Comparison of ENCODE assay signal across 14 cellular contexts in the genomic region with DNA sequence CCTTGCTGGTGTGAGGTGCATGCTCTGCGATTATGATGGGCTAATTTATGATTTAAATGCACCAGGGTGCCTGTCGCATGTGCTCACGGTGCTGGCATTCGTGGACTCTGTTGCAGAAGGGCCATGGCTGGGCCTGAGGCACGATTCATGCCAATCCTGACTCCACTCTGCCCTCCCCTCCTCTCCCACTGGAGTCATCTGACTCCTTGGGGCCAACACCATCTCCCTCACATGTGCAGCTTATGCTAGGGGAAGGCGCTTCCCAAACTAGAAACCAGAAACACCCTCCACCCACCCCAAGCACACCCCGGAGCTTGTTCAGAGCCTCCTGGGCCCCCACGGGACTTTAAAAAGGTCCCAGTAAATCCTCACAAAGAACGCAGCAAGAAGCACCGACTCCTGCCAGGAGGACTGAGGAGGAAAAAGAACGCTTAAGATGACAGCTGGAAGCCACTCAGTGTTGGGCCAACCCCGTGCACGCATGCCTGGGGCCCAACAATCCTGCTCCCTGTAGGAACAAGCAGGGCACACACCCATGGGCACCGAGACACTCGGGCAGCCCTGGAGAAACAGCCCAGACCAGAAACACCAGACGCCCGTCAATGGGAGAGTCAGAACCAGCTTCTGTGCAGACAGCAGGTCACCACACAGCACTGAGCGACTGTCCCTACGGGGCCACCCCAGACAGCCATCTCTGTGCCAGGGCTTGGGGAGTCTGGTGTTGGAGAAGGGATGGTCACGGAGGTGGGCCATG. TPM values are rescaled to one million over a fixed set of nuclear protein-coding genes. Genes with fewer than 3 reads are reported as not detected.
DNase-seq lines count a peak whose midpoint lies in the region; ATAC-seq and TF ChIP-seq lines count a peak whose summit lies in the region.
"Had no signal": no experiment of that assay in that cellular context is flagged by ENCODE, and none has a peak within 500 bp of the region (broad histone marks: within the 10 kb centered on the region; RNA-seq: fewer than 3 reads in every experiment).

No MANE protein-coding gene starts in this region.

- H3K9me3 Mint-ChIP-seq in GM23338 (no peaks in the 10 kb centered on the region), immature natural killer cell (no peaks in the 10 kb centered on the region)
- H3K9me3 Mint-ChIP-seq: activated T-helper 2 cell treated with anti-CD3 and anti-CD28 coated beads, Interferon-gamma antibody, Interleukin-2, Interleukin-4, amounts not matched to agents 10 μg/mL and 5 μg/mL and 100 μg/mL, durations not matched to agents 14 hours and 24 hours and 36 hours; stimulated activated naive CD8-positive, alpha-beta T cell treated with anti-CD3 and anti-CD28 coated beads, Interleukin-15, Interleukin-2, amounts not matched to agents 100 ng/mL and 50 ng/mL, for 24 hours had no signal

- peaks cover 21% of the 10 kb centered on the region for H3K4me1 Mint-ChIP-seq in GM23338
- no peaks in the 10 kb centered on the region for H3K4me1 Mint-ChIP-seq in immature natural killer cell

- DNase-seq in AG08395 (ENCODE audit: low spot score) (peak; percentile 22), GM23338 (ENCODE audit: low spot score) (no peak), epidermal melanocyte (ENCODE audit: insufficient read length, low spot score) (peak; percentile 72), NCI-H2196 treated with DMSO at 0.1 percent for 48 hours (lab: John Stamatoyannopoulos, UW; ENCODE audit: unreplicated experiment) (no peak), immature natural killer cell (no peak)
- DNase-seq in stimulated activated naive CD8-positive, alpha-beta T cell treated with anti-CD3 and anti-CD28 coated beads, Interleukin-15, Interleukin-2, amounts not matched to agents 100 U/mL and 50 U/mL, for 24 hours = no peak
- DNase-seq: GOT3, kidney glomerular epithelial cell had no signal

- no peaks in the 10 kb centered on the region for H3K9me2 ChIP-seq in GM23338 (ENCODE audit: insufficient read depth)

- no peak overlapping the region for H2AFZ ChIP-seq in GM23338
- H2AFZ ChIP-seq: PC-9 had no signal

- H3K4me2 ChIP-seq in GM23338 = no peak overlapping the region
- H3K4me2 ChIP-seq: PC-9 had no signal

- TF ChIP-seq CTCF in GM23338 (conservative IDR thresholded peaks at IDR 0.05; ENCODE audit: low read depth in 2 of 2) (no peak), neutrophil (IDR thresholded peaks at IDR 0.05) (no peak)

- H3K4me3 Mint-ChIP-seq in GM23338 (no peak overlapping the region), immature natural killer cell (no peak overlapping the region)
- H3K4me3 Mint-ChIP-seq: stimulated activated naive CD8-positive, alpha-beta T cell treated with anti-CD3 and anti-CD28 coated beads, Interleukin-15, Interleukin-2, amounts not matched to agents 100 ng/mL and 50 ng/mL, for 24 hours had no signal

- H3K27me3 ChIP-seq in GM23338 (ENCODE audit: insufficient read depth) = no peaks in the 10 kb centered on the region
- H3K27me3 ChIP-seq in neutrophil = no peaks in the 10 kb centered on the region
- H3K27me3 ChIP-seq: colonic mucosa had no signal

- H3K36me3 ChIP-seq in GM23338 (ENCODE audit: insufficient read depth) (0 out of 2 replicates have a peak, but pooled peaks cover 16% of the 10 kb centered on the region), neutrophil (peaks cover 88% of the 10 kb centered on the region)

- H3K4me1 ChIP-seq in GM23338 (ENCODE audit: insufficient read depth) = peaks cover 13% of the 10 kb centered on the region; the same call in 1 of the 2 replicates
- peaks cover 13% of the 10 kb centered on the region in 2 experiments for H3K4me1 ChIP-seq in neutrophil (ENCODE audit: control insufficient read depth in 1 of 2, insufficient read depth in 1 of 2, low read depth in 1 of 2, low read length in 1 of 2)
- H3K4me1 ChIP-seq: colonic mucosa had no signal

- ATAC-seq in GM23338 (no peak), SK-N-SH treated with all-trans-retinoic acid at 6 μM for 48 hours (no peak)
- no peak for ATAC-seq in stimulated activated naive CD8-positive, alpha-beta T cell treated with anti-CD3 and anti-CD28 coated beads, Interleukin-15, Interleukin-2, amounts not matched to agents 100 U/mL and 50 U/mL, for 24 hours

- H3K79me2 ChIP-seq in GM23338 (replicated peaks; ENCODE audit: insufficient read depth) = peaks cover 9% of the 10 kb centered on the region; the same call in 1 of the 2 replicates

- no peaks in the 10 kb centered on the region for H3K9me3 ChIP-seq in neutrophil
- H3K9me3 ChIP-seq: colonic mucosa had no signal

- no peak overlapping the region for H3K27ac ChIP-seq in GM23338 (ENCODE audit: low read depth)
- peak overlapping the region; percentile 50 for H3K27ac ChIP-seq in neutrophil
- H3K27ac ChIP-seq: colonic mucosa, PC-9 had no signal

- H3K4me3 ChIP-seq in GM23338 (no peak overlapping the region), neutrophil (ENCODE audit: low read depth in 1 of 2, low read length in 1 of 2) (no peak overlapping the region)
- H3K4me3 ChIP-seq: colonic mucosa, PC-9 had no signal

- H3K36me3 Mint-ChIP-seq in GM23338 (ENCODE audit: low read depth) (peaks cover 42% of the 10 kb centered on the region), immature natural killer cell (peaks cover 0 to 3% (median 0%) of the 10 kb centered on the region in 3 donors)

- H3K27me3 Mint-ChIP-seq in GM23338 (ENCODE audit: insufficient read depth, low read depth, poor library complexity) (peaks cover 18% of the 10 kb centered on the region), immature natural killer cell (ENCODE audit: low read depth in 3 of 3) (no peaks in the 10 kb centered on the region)
- H3K27me3 Mint-ChIP-seq: stimulated activated naive CD8-positive, alpha-beta T cell treated with anti-CD3 and anti-CD28 coated beads, Interleukin-15, Interleukin-2, amounts not matched to agents 100 ng/mL and 50 ng/mL, for 24 hours had no signal

- peaks cover 10% of the 10 kb centered on the region; the same call in 1 of the 2 replicates for H3F3A ChIP-seq in GM23338 (replicated peaks; ENCODE audit: low read depth)

- peaks cover 22% of the 10 kb centered on the region; the same call in 1 of the 2 replicates for H4K20me1 ChIP-seq in GM23338 (replicated peaks; ENCODE audit: insufficient read depth)

- H3K27ac Mint-ChIP-seq in GM23338 (peak overlapping the region; percentile 52; the same call in 1 of the 2 replicates), immature natural killer cell (no peak overlapping the region)
- H3K27ac Mint-ChIP-seq: activated T-helper 2 cell treated with anti-CD3 and anti-CD28 coated beads, Interferon-gamma antibody, Interleukin-2, Interleukin-4, amounts not matched to agents 10 μg/mL and 5 μg/mL and 100 μg/mL, durations not matched to agents 14 hours and 24 hours and 36 hours; stimulated activated naive CD8-positive, alpha-beta T cell treated with anti-CD3 and anti-CD28 coated beads, Interleukin-15, Interleukin-2, amounts not matched to agents 100 ng/mL and 50 ng/mL, for 24 hours had no signal

TF ChIP-seq in SK-N-SH treated with all-trans-retinoic acid at 6 μM for 48 hours, 23 proteins besides CTCF, POLR2A, EP300 and RAD21:
- TF ChIP-seq, protein P1, sequence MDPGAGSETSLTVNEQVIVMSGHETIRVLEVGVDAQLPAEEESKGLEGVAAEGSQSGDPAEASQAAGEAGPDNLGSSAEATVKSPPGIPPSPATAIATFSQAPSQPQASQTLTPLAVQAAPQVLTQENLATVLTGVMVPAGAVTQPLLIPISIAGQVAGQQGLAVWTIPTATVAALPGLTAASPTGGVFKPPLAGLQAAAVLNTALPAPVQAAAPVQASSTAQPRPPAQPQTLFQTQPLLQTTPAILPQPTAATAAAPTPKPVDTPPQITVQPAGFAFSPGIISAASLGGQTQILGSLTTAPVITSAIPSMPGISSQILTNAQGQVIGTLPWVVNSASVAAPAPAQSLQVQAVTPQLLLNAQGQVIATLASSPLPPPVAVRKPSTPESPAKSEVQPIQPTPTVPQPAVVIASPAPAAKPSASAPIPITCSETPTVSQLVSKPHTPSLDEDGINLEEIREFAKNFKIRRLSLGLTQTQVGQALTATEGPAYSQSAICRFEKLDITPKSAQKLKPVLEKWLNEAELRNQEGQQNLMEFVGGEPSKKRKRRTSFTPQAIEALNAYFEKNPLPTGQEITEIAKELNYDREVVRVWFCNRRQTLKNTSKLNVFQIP (CRISPR knock-in tag; IDR thresholded peaks at IDR 0.05; ENCODE audit: borderline replicate concordance, low read depth) = no peak
- TF ChIP-seq, protein P2, sequence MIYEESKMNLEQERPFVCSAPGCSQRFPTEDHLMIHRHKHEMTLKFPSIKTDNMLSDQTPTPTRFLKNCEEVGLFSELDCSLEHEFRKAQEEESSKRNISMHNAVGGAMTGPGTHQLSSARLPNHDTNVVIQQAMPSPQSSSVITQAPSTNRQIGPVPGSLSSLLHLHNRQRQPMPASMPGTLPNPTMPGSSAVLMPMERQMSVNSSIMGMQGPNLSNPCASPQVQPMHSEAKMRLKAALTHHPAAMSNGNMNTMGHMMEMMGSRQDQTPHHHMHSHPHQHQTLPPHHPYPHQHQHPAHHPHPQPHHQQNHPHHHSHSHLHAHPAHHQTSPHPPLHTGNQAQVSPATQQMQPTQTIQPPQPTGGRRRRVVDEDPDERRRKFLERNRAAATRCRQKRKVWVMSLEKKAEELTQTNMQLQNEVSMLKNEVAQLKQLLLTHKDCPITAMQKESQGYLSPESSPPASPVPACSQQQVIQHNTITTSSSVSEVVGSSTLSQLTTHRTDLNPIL (CRISPR knock-in tag; IDR thresholded peaks at IDR 0.05; ENCODE audit: low read depth) = no peak
- TF ChIP-seq ZC3H10 (CRISPR knock-in tag; IDR thresholded peaks at IDR 0.05) = no peak
- no peak for TF ChIP-seq ZFP30 (CRISPR knock-in tag; IDR thresholded peaks at IDR 0.05)
- TF ChIP-seq PPARA (CRISPR knock-in tag; IDR thresholded peaks at IDR 0.05; ENCODE audit: borderline replicate concordance) = no peak
- no peak for TF ChIP-seq ZNF565 (CRISPR knock-in tag; conservative IDR thresholded peaks at IDR 0.05; ENCODE audit: low read depth)
TF ChIP-seq in SK-N-SH treated with all-trans-retinoic acid at 6 μM for 48 hours: peak in this region for 0.

RNA-seq across cellular contexts. Expression of a gene that starts 14.2 kb away (rescaled TPM):
- total RNA-seq in GM23338 (2014; rRNA removed; shearing (Covaris generic)) = 21.7 and 25.2 TPM in 2 replicates
- polyA plus RNA-seq in GM23338 (2016; fragmentation: Nextera tagmentation; extraction: Ambion mirVana) = 66.1 and 141 TPM in 2 replicates
- polyA plus RNA-seq in immature natural killer cell = 10 to 100 TPM; 15.8 to 18.3 (median 17.2) TPM

RNA-seq across cellular contexts. Expression of a gene that starts 43.6 kb away (rescaled TPM):
- total RNA-seq in GM23338 (2014; rRNA removed; shearing (Covaris generic)) = 8.3 and 24.4 TPM in 2 replicates
- polyA plus RNA-seq in GM23338 (2016; fragmentation: Nextera tagmentation; extraction: Ambion mirVana) (4.4 and 4.6 TPM in 2 replicates), immature natural killer cell (10 to 100 TPM in 1 of 3 donors, 1 to 10 TPM in 2; 5.2 to 12.3 (median 6.7) TPM)

Comparison
In these comparisons a context has a peak if more than half of its experiments do, and no peak if none do; other contexts are left out.
1. DNase-seq: peak in AG08395 (single experiment) and epidermal melanocyte (single experiment); none in GM23338 (single experiment), stimulated activated naive CD8-positive, alpha-beta T cell treated with anti-CD3 and anti-CD28 coated beads, Interleukin-15, Interleukin-2, amounts not matched to agents 100 U/mL and 50 U/mL, for 24 hours (single experiment), NCI-H2196 treated with DMSO at 0.1 percent for 48 hours (single experiment) and immature natural killer cell (0 of 3).